Comparison of ENCODE assay signal across 21 cellular contexts in genomic region chr5:142905375-142905774, GRCh38.
DNase-seq lines count a peak whose midpoint lies in the region; ATAC-seq, FAIRE-seq and TF ChIP-seq lines count a peak whose summit lies in the region.
"Had no signal": no experiment of that assay in that cellular context is flagged by ENCODE, and none has a peak within 500 bp of the region (broad histone marks: within the 10 kb centered on the region; RNA-seq: fewer than 3 reads in every experiment).

No MANE protein-coding gene starts in this region.

- peaks cover 25% of the 10 kb centered on the region for H3K36me3 ChIP-seq in RWPE2 (ENCODE audit: low read depth)
- H3K36me3 ChIP-seq in keratinocyte (ENCODE audit: control insufficient read depth in 2 of 2, extremely low read depth in 1 of 2, insufficient read depth in 2 of 2, low read length in 2 of 2), result peaks cover 0 to 10% of the 10 kb centered on the region in 2 experiments

- intact Hi-C loops in activated CD4-positive, alpha-beta T cell treated with anti-CD3 and anti-CD28 coated beads for 36 hours (cut with DNase I, micrococcal nuclease), result no loop called here

- H3K4me1 ChIP-seq in RWPE2 (ENCODE audit: insufficient read depth, poor library complexity, severe bottlenecking) (peaks cover 20% of the 10 kb centered on the region), keratinocyte (ENCODE audit: control insufficient read depth, extremely low read depth, insufficient read depth, low read length) (peaks cover 48% of the 10 kb centered on the region)
- H3K4me1 ChIP-seq: A549 had no signal

- POLR2A ChIA-PET in activated CD4-positive, alpha-beta T cell treated with anti-CD3 and anti-CD28 coated beads for 36 hours (lab: Charles Lee), result no interaction called here

- no peak overlapping the region for H3K27ac Mint-ChIP-seq in activated CD4-positive, alpha-beta T cell treated with anti-CD3 and anti-CD28 coated beads for 36 hours
- no peak overlapping the region for H3K27ac Mint-ChIP-seq in stimulated activated memory B cell treated with anti-CD40 and anti-IgM and Interleukin-4, amounts not matched to agents 10 μg/mL and 1 μg/mL and 100 μg/mL, for 72 hours
- H3K27ac Mint-ChIP-seq: CD4-positive, alpha-beta T cell had no signal

- H3K27ac ChIP-seq in RWPE2 (ENCODE audit: poor library complexity, severe bottlenecking) (peak overlapping the region; percentile 76), keratinocyte (ENCODE audit: control insufficient read depth, insufficient read depth, low read length) (no peak overlapping the region)
- H3K27ac ChIP-seq: 22Rv1, A549, C4-2B, GM23248 had no signal

- H3K4me3 Mint-ChIP-seq in activated CD4-positive, alpha-beta T cell treated with anti-CD3 and anti-CD28 coated beads for 36 hours, result no peak overlapping the region
- no peak overlapping the region for H3K4me3 Mint-ChIP-seq in stimulated activated memory B cell treated with anti-CD40 and anti-IgM and Interleukin-4, amounts not matched to agents 10 μg/mL and 1 μg/mL and 100 μg/mL, for 72 hours
- H3K4me3 Mint-ChIP-seq: CD4-positive, alpha-beta T cell had no signal

- peak; percentile 43 for FAIRE-seq in keratinocyte (lab: Jason Lieb, UNC)
- FAIRE-seq: A549, GM12892, GM18507, H54, HepG2 had no signal

- no peaks in the 10 kb centered on the region for H3K27me3 ChIP-seq in RWPE2 (ENCODE audit: insufficient read depth, poor library complexity, severe bottlenecking)
- no peaks in the 10 kb centered on the region for H3K27me3 ChIP-seq in keratinocyte (ENCODE audit: control insufficient read depth, extremely low read depth, insufficient read depth, low read length)

- H2AFZ ChIP-seq in keratinocyte (ENCODE audit: control insufficient read depth, low read length), result no peak overlapping the region
- H2AFZ ChIP-seq: GM23248 had no signal

- H4K20me1 ChIP-seq in keratinocyte (ENCODE audit: control insufficient read depth, extremely low read depth, insufficient read depth, low read length), result no peaks in the 10 kb centered on the region

- TF ChIP-seq CTCF in RWPE2 (IDR thresholded peaks at IDR 0.05; ENCODE audit: poor library complexity, severe bottlenecking), result no peak
- TF ChIP-seq CTCF in keratinocyte (optimal IDR thresholded peaks at IDR 0.05 in 1 of 3, IDR thresholded peaks at IDR 0.05 in 1 of 3, conservative IDR thresholded peaks at IDR 0.05 in 1 of 3; ENCODE audit: extremely low read depth in 1 of 3, insufficient read depth in 2 of 3, low read length in 3 of 3), result no peak

- H3K4me3 ChIP-seq in RWPE2 (ENCODE audit: severe bottlenecking), result no peak overlapping the region
- no peak overlapping the region for H3K4me3 ChIP-seq in keratinocyte (ENCODE audit: control insufficient read depth in 2 of 3, extremely low read depth in 1 of 3, insufficient read depth in 2 of 3, low read depth in 1 of 3, low read length in 3 of 3)
- H3K4me3 ChIP-seq: A549, GM23248 had no signal

- H3K9me1 ChIP-seq in keratinocyte (ENCODE audit: control insufficient read depth, extremely low read depth, insufficient read depth, low read length), result peaks cover 2% of the 10 kb centered on the region

- H3K9ac ChIP-seq in keratinocyte (ENCODE audit: control insufficient read depth, extremely low read depth, insufficient read depth, low read length), result no peak overlapping the region
- H3K9ac ChIP-seq: GM23248 had no signal

- dilution Hi-C loops in keratinocyte (cut with MboI; ENCODE audit: extremely low pct_ligation_motif_present, low sequenced_read_pairs), result no loop called here

- H3K36me3 Mint-ChIP-seq in activated CD4-positive, alpha-beta T cell treated with anti-CD3 and anti-CD28 coated beads for 36 hours (ENCODE audit: low read depth), result peaks cover 25% of the 10 kb centered on the region
- peaks cover 30% of the 10 kb centered on the region for H3K36me3 Mint-ChIP-seq in stimulated activated memory B cell treated with anti-CD40 and anti-IgM and Interleukin-4, amounts not matched to agents 10 μg/mL and 1 μg/mL and 100 μg/mL, for 72 hours

- peak; percentile 44 for ATAC-seq in activated CD4-positive, alpha-beta T cell treated with anti-CD3 and anti-CD28 coated beads for 36 hours
- no peak for ATAC-seq in RWPE2 (ENCODE audit: low read depth)
- no peak for ATAC-seq in HG03571 (IDR thresholded peaks at IDR 0.05; ENCODE audit: unreplicated experiment)
- no peak for ATAC-seq in stimulated activated memory B cell treated with anti-CD40 and anti-IgM and Interleukin-4, amounts not matched to agents 10 μg/mL and 1 μg/mL and 100 μg/mL, for 72 hours
- ATAC-seq: A549, HepG2 had no signal

- H3K9me3 ChIP-seq in RWPE2 (ENCODE audit: severe bottlenecking) (no peaks in the 10 kb centered on the region), keratinocyte (ENCODE audit: control insufficient read depth, low read depth, low read length) (no peaks in the 10 kb centered on the region)
- H3K9me3 ChIP-seq: A549 had no signal

- H3K9me3 Mint-ChIP-seq in activated CD4-positive, alpha-beta T cell treated with anti-CD3 and anti-CD28 coated beads for 36 hours (ENCODE audit: low read depth), result no peaks in the 10 kb centered on the region
- H3K9me3 Mint-ChIP-seq in stimulated activated memory B cell treated with anti-CD40 and anti-IgM and Interleukin-4, amounts not matched to agents 10 μg/mL and 1 μg/mL and 100 μg/mL, for 72 hours, result no peaks in the 10 kb centered on the region
- H3K9me3 Mint-ChIP-seq: CD4-positive, alpha-beta T cell had no signal

- H3K79me2 ChIP-seq in keratinocyte (ENCODE audit: control insufficient read depth, insufficient read depth, low read length), result no peaks in the 10 kb centered on the region

- H3K27me3 Mint-ChIP-seq in activated CD4-positive, alpha-beta T cell treated with anti-CD3 and anti-CD28 coated beads for 36 hours, result no peaks in the 10 kb centered on the region
- no peaks in the 10 kb centered on the region for H3K27me3 Mint-ChIP-seq in stimulated activated memory B cell treated with anti-CD40 and anti-IgM and Interleukin-4, amounts not matched to agents 10 μg/mL and 1 μg/mL and 100 μg/mL, for 72 hours
- H3K27me3 Mint-ChIP-seq: CD4-positive, alpha-beta T cell had no signal

- H3K4me2 ChIP-seq in keratinocyte (ENCODE audit: control insufficient read depth, extremely low read depth, insufficient read depth, low read depth, low read length), result no peak overlapping the region
- H3K4me2 ChIP-seq: A549 had no signal

- CTCF ChIA-PET in activated CD4-positive, alpha-beta T cell treated with anti-CD3 and anti-CD28 coated beads for 36 hours (lab: Charles Lee), result interaction anchor here (0.8 kb wide), 1 partner anchor 20 kb away, joined by 3 read pairs; no protein-coding TSS in a partner anchor

- DNase-seq in activated CD4-positive, alpha-beta T cell treated with anti-CD3 and anti-CD28 coated beads for 36 hours, result no peak
- DNase-seq in activated CD4-positive, alpha-beta T cell treated with anti-CD3 and anti-CD28 coated beads, Interleukin-2, amount 50 U/mL, for 1 hour, result no peak
- DNase-seq in RWPE2 (ENCODE audit: low spot score), result no peak
- no peak for DNase-seq in keratinocyte (ENCODE audit: low read depth, low spot score)
- DNase-seq in H4 (ENCODE audit: low spot score), result no peak
- DNase-seq: AML-193; CD4-positive, alpha-beta T cell; DMS153; DMS79; GDM1; GM23248; HCEC 1CT had no signal

- no peaks in the 10 kb centered on the region for H3K4me1 Mint-ChIP-seq in activated CD4-positive, alpha-beta T cell treated with anti-CD3 and anti-CD28 coated beads for 36 hours
- no peaks in the 10 kb centered on the region for H3K4me1 Mint-ChIP-seq in stimulated activated memory B cell treated with anti-CD40 and anti-IgM and Interleukin-4, amounts not matched to agents 10 μg/mL and 1 μg/mL and 100 μg/mL, for 72 hours
